ENCODE assay signal across 10 cellular contexts in the genomic region with DNA sequence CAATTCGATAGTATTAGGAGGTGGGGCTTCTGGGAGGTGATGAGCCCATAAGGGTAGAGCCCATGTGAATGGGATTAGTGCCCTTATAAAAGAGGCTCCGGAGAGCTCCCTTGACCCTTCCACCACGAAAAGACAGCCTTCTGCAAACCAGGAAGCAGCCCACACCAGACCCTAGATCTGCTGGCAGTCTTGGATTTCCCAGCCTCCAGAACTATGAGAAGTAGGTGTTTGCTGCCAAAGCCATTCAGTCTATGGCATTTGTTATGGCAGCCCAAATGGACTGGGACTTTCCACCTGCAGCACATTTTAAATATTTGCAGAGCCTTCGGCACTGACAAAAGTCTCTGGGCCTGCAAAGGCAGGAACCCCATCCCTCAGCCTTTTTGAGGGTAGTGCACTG. TPM values are rescaled to one million over a fixed set of nuclear protein-coding genes. Genes with fewer than 3 reads are reported as not detected.
"Had no signal": no experiment of that assay in that cellular context is flagged by ENCODE, and none has a peak within 500 bp of the region (broad histone marks: within the 10 kb centered on the region; RNA-seq: fewer than 3 reads in every experiment).

No MANE protein-coding gene starts in this region.

- DNase-seq: IMR-90, KBM-7, KG1 had no signal

- H3K4me3 ChIP-seq: K562 had no signal

- FAIRE-seq: HTR-8/SVneo, K562 had no signal

- H3K4me2 ChIP-seq: KMS-11 had no signal

- H3K9ac ChIP-seq: KMS-11 had no signal

- H3K27ac ChIP-seq: HL-60, KMS-11 had no signal

RNA-seq across cellular contexts. Expression of gene PRR18, which starts 46.0 kb away (rescaled TPM):
- total RNA-seq: HT-29, HT1080, IMR-90, K562 had no signal
- polyA plus RNA-seq: IgD-negative memory B cell, IMR-90, K562 had no signal
